12 cellular contexts compared by ENCODE assay signal in genomic region chr4:86939123-86939522, GRCh38. TPM values are rescaled to one million over a fixed set of nuclear protein-coding genes. Genes with fewer than 3 reads are reported as not detected.
DNase-seq lines count a peak whose midpoint lies in the region; ATAC-seq, FAIRE-seq and TF ChIP-seq lines count a peak whose summit lies in the region.
"Had no signal": no experiment of that assay in that cellular context is flagged by ENCODE, and none has a peak within 500 bp of the region (broad histone marks: within the 10 kb centered on the region; RNA-seq: fewer than 3 reads in every experiment).

No MANE protein-coding gene starts in this region.

- H3K9ac ChIP-seq in Loucy (ENCODE audit: low read depth, low read length, poor library complexity, severe bottlenecking): peak overlapping the region; percentile 81

- H3K27ac Mint-ChIP-seq in CD14-positive monocyte (peak overlapping the region; percentile 69 to 90 (median 87)), naive B cell (peak overlapping the region; percentile 66 to 96 (median 90))

- no peaks in the 10 kb centered on the region for H3K9me3 ChIP-seq in Loucy (ENCODE audit: insufficient read depth, low read depth, low read length)

- ATAC-seq in naive B cell (ENCODE audit: low read depth in 2 of 2) (no peak), GM21717 (IDR thresholded peaks at IDR 0.05; ENCODE audit: unreplicated experiment) (no peak), left ventricle myocardium superior (no peak), GM19397 (IDR thresholded peaks at IDR 0.05; ENCODE audit: unreplicated experiment) (no peak)

- H3K27me3 Mint-ChIP-seq in CD14-positive monocyte (ENCODE audit: low read depth in 3 of 3) (no peaks in the 10 kb centered on the region), naive B cell (no peaks in the 10 kb centered on the region)

- H3K36me3 ChIP-seq in Loucy (ENCODE audit: insufficient read depth, low read length): no peaks in the 10 kb centered on the region
- H3K36me3 ChIP-seq in bronchial epithelial cell (ENCODE audit: control insufficient read depth, insufficient read depth, low read length): no peaks in the 10 kb centered on the region
- H3K36me3 ChIP-seq: brain microvascular endothelial cell had no signal

- TF ChIP-seq CTCF in CD14-positive monocyte (IDR thresholded peaks at IDR 0.05) (no peak), Loucy (conservative IDR thresholded peaks at IDR 0.05; ENCODE audit: low read length) (no peak), bronchial epithelial cell (IDR thresholded peaks at IDR 0.05; ENCODE audit: insufficient read depth, low read length, severe bottlenecking) (no peak)

- no peaks in the 10 kb centered on the region for H3K9me3 Mint-ChIP-seq in CD14-positive monocyte
- no peaks in the 10 kb centered on the region for H3K9me3 Mint-ChIP-seq in naive B cell

- H3K27me3 ChIP-seq in Loucy (ENCODE audit: insufficient read depth, low read length, poor library complexity, severe bottlenecking) (no peaks in the 10 kb centered on the region), bronchial epithelial cell (ENCODE audit: control insufficient read depth, insufficient read depth, low read length) (no peaks in the 10 kb centered on the region)
- H3K27me3 ChIP-seq: brain microvascular endothelial cell had no signal

- intact Hi-C loops in CD14-positive monocyte (cut with micrococcal nuclease): loop anchor here in 1 of 2 donors (5.0 kb wide), 2 partner anchors 33 to 68 kb away; no protein-coding TSS in a partner anchor
- intact Hi-C loops in left ventricle myocardium superior (cut with micrococcal nuclease): loop anchor here (5.0 kb wide), 1 partner anchor 68 kb away; no protein-coding TSS in a partner anchor

- peaks cover 0 to 1% of the 10 kb centered on the region in 2 donors for H3K36me3 Mint-ChIP-seq in CD14-positive monocyte
- no peaks in the 10 kb centered on the region for H3K36me3 Mint-ChIP-seq in naive B cell

- H3K4me3 Mint-ChIP-seq in CD14-positive monocyte (peak overlapping the region in 1 of 2 donors; percentile 65), naive B cell (peak overlapping the region; percentile 29 to 86 (median 68))

- H3K4me1 Mint-ChIP-seq in CD14-positive monocyte (peaks cover 50% of the 10 kb centered on the region), naive B cell (peaks cover 51 to 68% (median 62%) of the 10 kb centered on the region in 3 donors)

- H3K4me2 ChIP-seq in Loucy (ENCODE audit: low read depth, low read length, poor library complexity, severe bottlenecking): peak overlapping the region; percentile 93

- H3K9me2 ChIP-seq in Loucy (replicated peaks; ENCODE audit: low read depth, low read length): no peaks in the 10 kb centered on the region

- H4K20me1 ChIP-seq in Loucy (ENCODE audit: insufficient read depth, low read length, poor library complexity, severe bottlenecking): peaks cover 17% of the 10 kb centered on the region

- H3K4me1 ChIP-seq in Loucy (ENCODE audit: insufficient read depth, low read length, poor library complexity, severe bottlenecking): peaks cover 63% of the 10 kb centered on the region

- DNase-seq in CD14-positive monocyte (ENCODE audit: low spot score): peak; percentile 63
- peak; percentile 62 for DNase-seq in bronchial epithelial cell (ENCODE audit: low read depth)
- no peak for DNase-seq in naive B cell
- no peak for DNase-seq in left ventricle myocardium superior
- no peak for DNase-seq in NCI-H748 (lab: John Stamatoyannopoulos, UW; ENCODE audit: unreplicated experiment)
- DNase-seq: brain microvascular endothelial cell had no signal

- no peak for FAIRE-seq in bronchial epithelial cell (lab: Jason Lieb, UNC)
- FAIRE-seq: G401.6, H54, islet of Langerhans had no signal

- peak overlapping the region; percentile 78 for H3K4me3 ChIP-seq in Loucy (ENCODE audit: low read length, poor library complexity, severe bottlenecking)
- H3K4me3 ChIP-seq in bronchial epithelial cell (ENCODE audit: low read depth, low read length): no peak overlapping the region

- H2AFZ ChIP-seq in Loucy (ENCODE audit: low read length): no peak overlapping the region

- H3K79me2 ChIP-seq in Loucy (ENCODE audit: insufficient read depth, low read length): peaks cover 87% of the 10 kb centered on the region

- H3F3A ChIP-seq in Loucy (ENCODE audit: low read depth): no peaks in the 10 kb centered on the region

RNA-seq across cellular contexts. Expression of gene AFF1, which starts 4.3 kb away (rescaled TPM):
- 10 to 100 TPM in 1 of 2 donors, 1 to 10 TPM in 1; 7.5 to 20.9 TPM for polyA plus RNA-seq in CD14-positive monocyte
- total RNA-seq in bronchial epithelial cell: 9.2 and 11.9 TPM in 2 replicates
- 10 to 100 TPM; 33.1 to 72.0 (median 55.4) TPM for polyA plus RNA-seq in naive B cell (ENCODE audit: low read depth in 6 of 6)
- 77.8 TPM for total RNA-seq in left ventricle myocardium superior

RNA-seq across cellular contexts. Expression of gene C4orf36, which starts 46.9 kb away (rescaled TPM):
- polyA plus RNA-seq in CD14-positive monocyte: under 1 TPM in 1 of 2 donors, not detected in 1; 0.14 TPM
- total RNA-seq in bronchial epithelial cell: 1.8 and 2.4 TPM in 2 replicates
- not detected for polyA plus RNA-seq in naive B cell (ENCODE audit: low read depth in 6 of 6)
- 1.1 TPM for total RNA-seq in left ventricle myocardium superior

Comparison
In these comparisons a context has a peak if more than half of its experiments do, and no peak if none do; other contexts are left out.
1. DNase-seq: peak in CD14-positive monocyte (single experiment) and bronchial epithelial cell (single experiment); none in naive B cell (single experiment), left ventricle myocardium superior (single experiment) and NCI-H748 (single experiment).